Comparison of ENCODE assay signal across 1 cellular context in genomic region chr2:65432227-65433190, GRCh38.
TF ChIP-seq lines count a peak whose summit lies in the region.

TSS of gene SPRED2 (minus strand) at chr2:65432599. CDS start at chr2:65431987, 612 bp downstream.

TF ChIP-seq in K562, 482 proteins besides CTCF, POLR2A, EP300 and RAD21 (continued from another document and continues in another):
- peak; percentile 32; the same call in 1 of the 2 replicates for TF ChIP-seq DMBX1 (CRISPR knock-in tag; IDR thresholded peaks at IDR 0.05; ENCODE audit: borderline replicate concordance)
- no peak for TF ChIP-seq HSF4 (CRISPR knock-in tag; IDR thresholded peaks at IDR 0.05; ENCODE audit: borderline replicate concordance)
- peak; percentile 55; the same call in 1 of the 2 replicates for TF ChIP-seq NCOR1 (IDR thresholded peaks at IDR 0.05)
- peak; percentile 58; the same call in 1 of the 2 replicates for TF ChIP-seq HES1 (IDR thresholded peaks at IDR 0.05; ENCODE audit: low read depth)
- no peak for TF ChIP-seq RUNX1 (IDR thresholded peaks at IDR 0.05; ENCODE audit: low read depth)
- TF ChIP-seq NUFIP1 (IDR thresholded peaks at IDR 0.05; ENCODE audit: partially characterized antibody), result peak; percentile 94
- no peak for TF ChIP-seq SP2 (IDR thresholded peaks at IDR 0.05; ENCODE audit: extremely low read depth, low read depth, low read length, poor library complexity, severe bottlenecking)
- peak; percentile 59 for TF ChIP-seq L3MBTL2 (IDR thresholded peaks at IDR 0.05)
- peak; percentile 84 for TF ChIP-seq MTA3 (IDR thresholded peaks at IDR 0.05; ENCODE audit: borderline replicate concordance)
- TF ChIP-seq THAP7 (CRISPR knock-in tag; IDR thresholded peaks at IDR 0.05), result no peak
- no peak for TF ChIP-seq RBM15 (IDR thresholded peaks at IDR 0.05; ENCODE audit: insufficient read depth, low read length)
- no peak for TF ChIP-seq ZBTB49 (CRISPR knock-in tag; IDR thresholded peaks at IDR 0.05; ENCODE audit: borderline replicate concordance)
- peak; percentile 14; the same call in 1 of the 2 replicates for TF ChIP-seq CBFA2T2 (conservative IDR thresholded peaks at IDR 0.05)
- peak; percentile 94 for TF ChIP-seq SMAD4 (CRISPR knock-in tag; conservative IDR thresholded peaks at IDR 0.05)
- no peak for TF ChIP-seq NR4A1 (CRISPR knock-in tag; IDR thresholded peaks at IDR 0.05)
- TF ChIP-seq NR4A1 (tag; IDR thresholded peaks at IDR 0.05), result no peak
- peak; percentile 30 for TF ChIP-seq PKNOX1 (IDR thresholded peaks at IDR 0.05)
- no peak for TF ChIP-seq NCOA4 (IDR thresholded peaks at IDR 0.05; ENCODE audit: partially characterized antibody)
- TF ChIP-seq ETS1 (conservative IDR thresholded peaks at IDR 0.05; ENCODE audit: control insufficient read depth, low read depth, low read length), result peak; percentile 33; the same call in 1 of the 2 replicates
- peak; percentile 90 for TF ChIP-seq FOXM1 (IDR thresholded peaks at IDR 0.05; ENCODE audit: low read depth)
- TF ChIP-seq FOXM1 (CRISPR knock-in tag; IDR thresholded peaks at IDR 0.05; ENCODE audit: low read depth), result no peak
- TF ChIP-seq KLF16 (IDR thresholded peaks at IDR 0.05), result no peak
- TF ChIP-seq TSC22D4 (tag; IDR thresholded peaks at IDR 0.05), result no peak
- peak; percentile 73 for TF ChIP-seq ZNF766 (CRISPR knock-in tag; conservative IDR thresholded peaks at IDR 0.05)
- TF ChIP-seq LARP7 (IDR thresholded peaks at IDR 0.05), result peak; percentile 81; the same call in 1 of the 2 replicates
- TF ChIP-seq PTTG1 (tag; IDR thresholded peaks at IDR 0.05; ENCODE audit: low read depth), result no peak
- no peak for TF ChIP-seq CREBBP (IDR thresholded peaks at IDR 0.05; ENCODE audit: low read depth, low read length)
- peak; percentile 81; the same call in 1 of the 2 replicates for TF ChIP-seq GTF2F1 (IDR thresholded peaks at IDR 0.05; ENCODE audit: low read depth, low read length)
- peak; percentile 13 for TF ChIP-seq FIP1L1 (IDR thresholded peaks at IDR 0.05; ENCODE audit: low read depth, low read length, poor library complexity, severe bottlenecking)
- TF ChIP-seq GTF3C2 (IDR thresholded peaks at IDR 0.05; ENCODE audit: borderline replicate concordance, extremely low read depth, insufficient read length), result no peak
- no peak for TF ChIP-seq MYBL2 (IDR thresholded peaks at IDR 0.05; ENCODE audit: low read depth)
- TF ChIP-seq MYBL2 (CRISPR knock-in tag; IDR thresholded peaks at IDR 0.05; ENCODE audit: borderline replicate concordance), result no peak
- TF ChIP-seq ZNF668 (CRISPR knock-in tag; IDR thresholded peaks at IDR 0.05), result no peak
- peak; percentile 98 for TF ChIP-seq ZNF263 (CRISPR knock-in tag; IDR thresholded peaks at IDR 0.05; ENCODE audit: borderline replicate concordance)
- no peak for TF ChIP-seq ZNF780A (CRISPR knock-in tag; IDR thresholded peaks at IDR 0.05)
- TF ChIP-seq HEY1 (CRISPR knock-in tag; IDR thresholded peaks at IDR 0.05; ENCODE audit: borderline replicate concordance), result no peak
- TF ChIP-seq MBD2 (IDR thresholded peaks at IDR 0.05; ENCODE audit: borderline replicate concordance, low read depth), result no peak
- no peak for TF ChIP-seq RAD51 (IDR thresholded peaks at IDR 0.05; ENCODE audit: borderline replicate concordance, low read depth)
- TF ChIP-seq GTF2B (IDR thresholded peaks at IDR 0.05; ENCODE audit: extremely low read depth, insufficient read length), result peak; percentile 27
- TF ChIP-seq ETV6 (IDR thresholded peaks at IDR 0.05; ENCODE audit: borderline replicate concordance in 1 of 2, low read depth in 2 of 2, low read length in 1 of 2), result peak; percentile 100
- TF ChIP-seq ETV6 (CRISPR knock-in tag; IDR thresholded peaks at IDR 0.05; ENCODE audit: borderline replicate concordance), result no peak
- no peak for TF ChIP-seq CCAR2 (IDR thresholded peaks at IDR 0.05; ENCODE audit: low read depth, low read length)
- TF ChIP-seq BCOR (IDR thresholded peaks at IDR 0.05), result peak; percentile 34; the same call in 1 of the 2 replicates
- no peak for TF ChIP-seq IRF9 (tag; IDR thresholded peaks at IDR 0.05)
- TF ChIP-seq ESRRA (IDR thresholded peaks at IDR 0.05; ENCODE audit: borderline replicate concordance, low read depth), result peak; percentile 57
- peak; percentile 89 for TF ChIP-seq ZNF740 (CRISPR knock-in tag; IDR thresholded peaks at IDR 0.05)
- no peak; a peak in 1 of 4 replicates for TF ChIP-seq ZNF740 (tag; IDR thresholded peaks at IDR 0.05)
- no peak for TF ChIP-seq FOS (IDR thresholded peaks at IDR 0.05; ENCODE audit: extremely low read depth, insufficient read length)
- peak; percentile 60; the same call in 1 of the 2 replicates for TF ChIP-seq TCF7 (IDR thresholded peaks at IDR 0.05; ENCODE audit: borderline replicate concordance)
- no peak for TF ChIP-seq DDX20 (tag; IDR thresholded peaks at IDR 0.05; ENCODE audit: low read depth)
- peak; percentile 84 for TF ChIP-seq ZSCAN29 (IDR thresholded peaks at IDR 0.05)
- TF ChIP-seq ZBTB2 (IDR thresholded peaks at IDR 0.05), result peak; percentile 82
- no peak for TF ChIP-seq CBX1 (IDR thresholded peaks at IDR 0.05; ENCODE audit: low read depth)
- TF ChIP-seq ZNF174 (CRISPR knock-in tag; IDR thresholded peaks at IDR 0.05), result no peak
- TF ChIP-seq SPI1 (IDR thresholded peaks at IDR 0.05; ENCODE audit: borderline replicate concordance, low read depth, low read length), result peak; percentile 76
- TF ChIP-seq XRCC3 (IDR thresholded peaks at IDR 0.05), result no peak
- no peak for TF ChIP-seq ZNF217 (CRISPR knock-in tag; IDR thresholded peaks at IDR 0.05)
- TF ChIP-seq MTF1 (CRISPR knock-in tag; IDR thresholded peaks at IDR 0.05; ENCODE audit: borderline replicate concordance), result 0 out of 2 replicates have a peak, but pooled peaks have one; percentile 75
